Comparison of ENCODE assay signal across 1 cellular context in the genomic region with DNA sequence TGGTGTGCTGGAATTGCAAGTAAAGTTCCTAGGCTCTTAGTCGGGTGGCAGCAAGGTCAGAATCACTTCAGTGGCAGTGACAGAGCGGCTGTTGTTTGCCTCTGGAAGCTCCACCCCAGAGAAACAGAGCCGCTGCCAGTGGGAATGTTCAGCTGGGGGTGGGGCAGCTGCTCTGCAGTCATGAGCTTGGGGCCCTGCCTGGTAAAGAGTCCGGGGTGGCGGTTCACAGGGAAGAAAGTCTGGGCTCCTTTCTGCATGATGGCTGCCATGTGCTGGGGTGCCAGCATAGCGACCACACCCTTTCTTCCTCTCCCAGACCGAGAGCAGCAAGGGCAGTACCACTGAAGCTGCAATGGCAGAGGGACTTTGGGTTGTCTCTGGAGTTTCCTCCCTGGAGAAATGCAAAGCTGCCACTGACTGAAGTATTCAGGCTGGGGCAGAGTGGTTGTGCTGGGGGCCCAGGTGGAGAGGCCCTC.
TF ChIP-seq lines count a peak whose summit lies in the region.

No MANE protein-coding gene starts in this region.

TF ChIP-seq in HepG2, 621 proteins besides CTCF, POLR2A, EP300 and RAD21 (continued from another document and continues in another):
- TF ChIP-seq, protein P1, sequence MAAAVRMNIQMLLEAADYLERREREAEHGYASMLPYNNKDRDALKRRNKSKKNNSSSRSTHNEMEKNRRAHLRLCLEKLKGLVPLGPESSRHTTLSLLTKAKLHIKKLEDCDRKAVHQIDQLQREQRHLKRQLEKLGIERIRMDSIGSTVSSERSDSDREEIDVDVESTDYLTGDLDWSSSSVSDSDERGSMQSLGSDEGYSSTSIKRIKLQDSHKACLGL (CRISPR knock-in tag; IDR thresholded peaks at IDR 0.05), result no peak
- TF ChIP-seq ZNF383 (CRISPR knock-in tag; IDR thresholded peaks at IDR 0.05; ENCODE audit: borderline replicate concordance) (no peak), SNAPC2 (CRISPR knock-in tag; IDR thresholded peaks at IDR 0.05) (no peak), ZNF589 (CRISPR knock-in tag; conservative IDR thresholded peaks at IDR 0.05) (no peak), IKZF1 (IDR thresholded peaks at IDR 0.05) (no peak), ERF (CRISPR knock-in tag; IDR thresholded peaks at IDR 0.05) (no peak), SOX13 (IDR thresholded peaks at IDR 0.05) (no peak), SOX13 (CRISPR knock-in tag; conservative IDR thresholded peaks at IDR 0.05 in 1 of 2, IDR thresholded peaks at IDR 0.05 in 1 of 2) (peak in 1 of 2 experiments; percentile 45; a peak in 1 of 4 replicates), ZFY (CRISPR knock-in tag; IDR thresholded peaks at IDR 0.05) (no peak), HNF4G (IDR thresholded peaks at IDR 0.05; ENCODE audit: borderline replicate concordance, low read depth, low read length) (no peak), HNF4G (CRISPR knock-in tag; IDR thresholded peaks at IDR 0.05; ENCODE audit: borderline replicate concordance, low read depth) (no peak), TBP (CRISPR knock-in tag; IDR thresholded peaks at IDR 0.05) (no peak), ASH2L (IDR thresholded peaks at IDR 0.05; ENCODE audit: insufficient read length, low read depth, low read length) (peak; percentile 40), ZNF670 (CRISPR knock-in tag; IDR thresholded peaks at IDR 0.05; ENCODE audit: borderline replicate concordance) (no peak), TCF7L2 (IDR thresholded peaks at IDR 0.05; ENCODE audit: low read depth, low read length) (no peak), ZNF354B (CRISPR knock-in tag; IDR thresholded peaks at IDR 0.05) (no peak), ZSCAN29 (CRISPR knock-in tag; conservative IDR thresholded peaks at IDR 0.05) (0 out of 2 replicates have a peak, but pooled peaks have one; percentile 24), MED1 (CRISPR knock-in tag; IDR thresholded peaks at IDR 0.05) (no peak), ZNF713 (CRISPR knock-in tag; IDR thresholded peaks at IDR 0.05) (no peak), MTF2 (CRISPR knock-in tag; IDR thresholded peaks at IDR 0.05; ENCODE audit: borderline replicate concordance) (0 out of 2 replicates have a peak, but pooled peaks have one; percentile 37), AKAP8 (CRISPR knock-in tag; IDR thresholded peaks at IDR 0.05) (no peak), CCDC6 (CRISPR knock-in tag; IDR thresholded peaks at IDR 0.05) (no peak), RFX1 (IDR thresholded peaks at IDR 0.05) (no peak), XBP1 (CRISPR knock-in tag; IDR thresholded peaks at IDR 0.05) (no peak), GZF1 (CRISPR knock-in tag; IDR thresholded peaks at IDR 0.05) (no peak), ZNF335 (CRISPR knock-in tag; IDR thresholded peaks at IDR 0.05) (no peak), HNRNPH1 (optimal IDR thresholded peaks at IDR 0.05; ENCODE audit: low read depth, low read length) (no peak), ZSCAN21 (CRISPR knock-in tag; IDR thresholded peaks at IDR 0.05; ENCODE audit: borderline replicate concordance) (0 out of 2 replicates have a peak, but pooled peaks have one; percentile 56), HES4 (CRISPR knock-in tag; IDR thresholded peaks at IDR 0.05; ENCODE audit: borderline replicate concordance) (no peak), POLR2AphosphoS5 (IDR thresholded peaks at IDR 0.05; ENCODE audit: low read depth, low read length) (no peak), NRL (CRISPR knock-in tag; IDR thresholded peaks at IDR 0.05; ENCODE audit: borderline replicate concordance) (no peak), NR3C1 (CRISPR knock-in tag; IDR thresholded peaks at IDR 0.05) (no peak), AGO1 (IDR thresholded peaks at IDR 0.05; ENCODE audit: low read depth, low read length, poor library complexity, severe bottlenecking) (no peak), ZNF768 (CRISPR knock-in tag; IDR thresholded peaks at IDR 0.05) (no peak)
- TF ChIP-seq, protein P2, sequence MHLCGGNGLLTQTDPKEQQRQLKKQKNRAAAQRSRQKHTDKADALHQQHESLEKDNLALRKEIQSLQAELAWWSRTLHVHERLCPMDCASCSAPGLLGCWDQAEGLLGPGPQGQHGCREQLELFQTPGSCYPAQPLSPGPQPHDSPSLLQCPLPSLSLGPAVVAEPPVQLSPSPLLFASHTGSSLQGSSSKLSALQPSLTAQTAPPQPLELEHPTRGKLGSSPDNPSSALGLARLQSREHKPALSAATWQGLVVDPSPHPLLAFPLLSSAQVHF (CRISPR knock-in tag; IDR thresholded peaks at IDR 0.05), result no peak
- TF ChIP-seq, protein P3, sequence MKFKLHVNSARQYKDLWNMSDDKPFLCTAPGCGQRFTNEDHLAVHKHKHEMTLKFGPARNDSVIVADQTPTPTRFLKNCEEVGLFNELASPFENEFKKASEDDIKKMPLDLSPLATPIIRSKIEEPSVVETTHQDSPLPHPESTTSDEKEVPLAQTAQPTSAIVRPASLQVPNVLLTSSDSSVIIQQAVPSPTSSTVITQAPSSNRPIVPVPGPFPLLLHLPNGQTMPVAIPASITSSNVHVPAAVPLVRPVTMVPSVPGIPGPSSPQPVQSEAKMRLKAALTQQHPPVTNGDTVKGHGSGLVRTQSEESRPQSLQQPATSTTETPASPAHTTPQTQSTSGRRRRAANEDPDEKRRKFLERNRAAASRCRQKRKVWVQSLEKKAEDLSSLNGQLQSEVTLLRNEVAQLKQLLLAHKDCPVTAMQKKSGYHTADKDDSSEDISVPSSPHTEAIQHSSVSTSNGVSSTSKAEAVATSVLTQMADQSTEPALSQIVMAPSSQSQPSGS (CRISPR knock-in tag; IDR thresholded peaks at IDR 0.05), result no peak
- TF ChIP-seq, protein P4, sequence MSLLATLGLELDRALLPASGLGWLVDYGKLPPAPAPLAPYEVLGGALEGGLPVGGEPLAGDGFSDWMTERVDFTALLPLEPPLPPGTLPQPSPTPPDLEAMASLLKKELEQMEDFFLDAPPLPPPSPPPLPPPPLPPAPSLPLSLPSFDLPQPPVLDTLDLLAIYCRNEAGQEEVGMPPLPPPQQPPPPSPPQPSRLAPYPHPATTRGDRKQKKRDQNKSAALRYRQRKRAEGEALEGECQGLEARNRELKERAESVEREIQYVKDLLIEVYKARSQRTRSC (CRISPR knock-in tag; IDR thresholded peaks at IDR 0.05; ENCODE audit: low read depth), result no peak
- TF ChIP-seq, protein P5, sequence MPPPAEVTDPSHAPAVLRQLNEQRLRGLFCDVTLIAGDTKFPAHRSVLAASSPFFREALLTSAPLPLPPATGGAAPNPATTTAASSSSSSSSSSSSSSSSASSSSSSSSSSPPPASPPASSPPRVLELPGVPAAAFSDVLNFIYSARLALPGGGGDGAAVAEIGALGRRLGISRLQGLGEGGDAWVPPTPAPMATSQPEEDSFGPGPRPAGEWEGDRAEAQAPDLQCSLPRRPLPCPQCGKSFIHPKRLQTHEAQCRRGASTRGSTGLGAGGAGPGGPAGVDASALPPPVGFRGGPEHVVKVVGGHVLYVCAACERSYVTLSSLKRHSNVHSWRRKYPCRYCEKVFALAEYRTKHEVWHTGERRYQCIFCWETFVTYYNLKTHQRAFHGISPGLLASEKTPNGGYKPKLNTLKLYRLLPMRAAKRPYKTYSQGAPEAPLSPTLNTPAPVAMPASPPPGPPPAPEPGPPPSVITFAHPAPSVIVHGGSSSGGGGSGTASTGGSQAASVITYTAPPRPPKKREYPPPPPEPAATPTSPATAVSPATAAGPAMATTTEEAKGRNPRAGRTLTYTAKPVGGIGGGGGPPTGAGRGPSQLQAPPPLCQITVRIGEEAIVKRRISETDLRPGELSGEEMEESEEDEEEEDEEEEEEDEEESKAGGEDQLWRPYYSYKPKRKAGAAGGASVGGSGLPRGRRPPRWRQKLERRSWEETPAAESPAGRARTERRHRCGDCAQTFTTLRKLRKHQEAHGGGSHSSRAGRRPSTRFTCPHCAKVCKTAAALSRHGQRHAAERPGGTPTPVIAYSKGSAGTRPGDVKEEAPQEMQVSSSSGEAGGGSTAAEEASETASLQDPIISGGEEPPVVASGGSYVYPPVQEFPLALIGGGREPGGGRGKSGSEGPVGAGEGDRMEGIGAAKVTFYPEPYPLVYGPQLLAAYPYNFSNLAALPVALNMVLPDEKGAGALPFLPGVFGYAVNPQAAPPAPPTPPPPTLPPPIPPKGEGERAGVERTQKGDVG (CRISPR knock-in tag; IDR thresholded peaks at IDR 0.05; ENCODE audit: borderline replicate concordance), result peak; percentile 77; the same call in 1 of the 2 replicates
- TF ChIP-seq, protein P6, sequence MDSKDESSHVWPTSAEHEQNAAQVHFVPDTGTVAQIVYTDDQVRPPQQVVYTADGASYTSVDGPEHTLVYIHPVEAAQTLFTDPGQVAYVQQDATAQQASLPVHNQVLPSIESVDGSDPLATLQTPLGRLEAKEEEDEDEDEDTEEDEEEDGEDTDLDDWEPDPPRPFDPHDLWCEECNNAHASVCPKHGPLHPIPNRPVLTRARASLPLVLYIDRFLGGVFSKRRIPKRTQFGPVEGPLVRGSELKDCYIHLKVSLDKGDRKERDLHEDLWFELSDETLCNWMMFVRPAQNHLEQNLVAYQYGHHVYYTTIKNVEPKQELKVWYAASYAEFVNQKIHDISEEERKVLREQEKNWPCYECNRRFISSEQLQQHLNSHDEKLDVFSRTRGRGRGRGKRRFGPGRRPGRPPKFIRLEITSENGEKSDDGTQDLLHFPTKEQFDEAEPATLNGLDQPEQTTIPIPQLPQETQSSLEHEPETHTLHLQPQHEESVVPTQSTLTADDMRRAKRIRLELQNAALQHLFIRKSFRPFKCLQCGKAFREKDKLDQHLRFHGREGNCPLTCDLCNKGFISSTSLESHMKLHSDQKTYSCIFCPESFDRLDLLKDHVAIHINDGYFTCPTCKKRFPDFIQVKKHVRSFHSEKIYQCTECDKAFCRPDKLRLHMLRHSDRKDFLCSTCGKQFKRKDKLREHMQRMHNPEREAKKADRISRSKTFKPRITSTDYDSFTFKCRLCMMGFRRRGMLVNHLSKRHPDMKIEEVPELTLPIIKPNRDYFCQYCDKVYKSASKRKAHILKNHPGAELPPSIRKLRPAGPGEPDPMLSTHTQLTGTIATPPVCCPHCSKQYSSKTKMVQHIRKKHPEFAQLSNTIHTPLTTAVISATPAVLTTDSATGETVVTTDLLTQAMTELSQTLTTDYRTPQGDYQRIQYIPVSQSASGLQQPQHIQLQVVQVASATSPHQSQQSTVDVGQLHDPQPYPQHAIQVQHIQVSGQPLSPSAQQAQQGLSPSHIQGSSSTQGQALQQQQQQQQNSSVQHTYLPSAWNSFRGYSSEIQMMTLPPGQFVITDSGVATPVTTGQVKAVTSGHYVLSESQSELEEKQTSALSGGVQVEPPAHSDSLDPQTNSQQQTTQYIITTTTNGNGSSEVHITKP (CRISPR knock-in tag; IDR thresholded peaks at IDR 0.05; ENCODE audit: low read depth), result no peak
- TF ChIP-seq, protein P7, sequence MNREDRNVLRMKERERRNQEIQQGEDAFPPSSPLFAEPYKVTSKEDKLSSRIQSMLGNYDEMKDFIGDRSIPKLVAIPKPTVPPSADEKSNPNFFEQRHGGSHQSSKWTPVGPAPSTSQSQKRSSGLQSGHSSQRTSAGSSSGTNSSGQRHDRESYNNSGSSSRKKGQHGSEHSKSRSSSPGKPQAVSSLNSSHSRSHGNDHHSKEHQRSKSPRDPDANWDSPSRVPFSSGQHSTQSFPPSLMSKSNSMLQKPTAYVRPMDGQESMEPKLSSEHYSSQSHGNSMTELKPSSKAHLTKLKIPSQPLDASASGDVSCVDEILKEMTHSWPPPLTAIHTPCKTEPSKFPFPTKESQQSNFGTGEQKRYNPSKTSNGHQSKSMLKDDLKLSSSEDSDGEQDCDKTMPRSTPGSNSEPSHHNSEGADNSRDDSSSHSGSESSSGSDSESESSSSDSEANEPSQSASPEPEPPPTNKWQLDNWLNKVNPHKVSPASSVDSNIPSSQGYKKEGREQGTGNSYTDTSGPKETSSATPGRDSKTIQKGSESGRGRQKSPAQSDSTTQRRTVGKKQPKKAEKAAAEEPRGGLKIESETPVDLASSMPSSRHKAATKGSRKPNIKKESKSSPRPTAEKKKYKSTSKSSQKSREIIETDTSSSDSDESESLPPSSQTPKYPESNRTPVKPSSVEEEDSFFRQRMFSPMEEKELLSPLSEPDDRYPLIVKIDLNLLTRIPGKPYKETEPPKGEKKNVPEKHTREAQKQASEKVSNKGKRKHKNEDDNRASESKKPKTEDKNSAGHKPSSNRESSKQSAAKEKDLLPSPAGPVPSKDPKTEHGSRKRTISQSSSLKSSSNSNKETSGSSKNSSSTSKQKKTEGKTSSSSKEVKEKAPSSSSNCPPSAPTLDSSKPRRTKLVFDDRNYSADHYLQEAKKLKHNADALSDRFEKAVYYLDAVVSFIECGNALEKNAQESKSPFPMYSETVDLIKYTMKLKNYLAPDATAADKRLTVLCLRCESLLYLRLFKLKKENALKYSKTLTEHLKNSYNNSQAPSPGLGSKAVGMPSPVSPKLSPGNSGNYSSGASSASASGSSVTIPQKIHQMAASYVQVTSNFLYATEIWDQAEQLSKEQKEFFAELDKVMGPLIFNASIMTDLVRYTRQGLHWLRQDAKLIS (CRISPR knock-in tag; IDR thresholded peaks at IDR 0.05), result no peak
- TF ChIP-seq, protein P8, sequence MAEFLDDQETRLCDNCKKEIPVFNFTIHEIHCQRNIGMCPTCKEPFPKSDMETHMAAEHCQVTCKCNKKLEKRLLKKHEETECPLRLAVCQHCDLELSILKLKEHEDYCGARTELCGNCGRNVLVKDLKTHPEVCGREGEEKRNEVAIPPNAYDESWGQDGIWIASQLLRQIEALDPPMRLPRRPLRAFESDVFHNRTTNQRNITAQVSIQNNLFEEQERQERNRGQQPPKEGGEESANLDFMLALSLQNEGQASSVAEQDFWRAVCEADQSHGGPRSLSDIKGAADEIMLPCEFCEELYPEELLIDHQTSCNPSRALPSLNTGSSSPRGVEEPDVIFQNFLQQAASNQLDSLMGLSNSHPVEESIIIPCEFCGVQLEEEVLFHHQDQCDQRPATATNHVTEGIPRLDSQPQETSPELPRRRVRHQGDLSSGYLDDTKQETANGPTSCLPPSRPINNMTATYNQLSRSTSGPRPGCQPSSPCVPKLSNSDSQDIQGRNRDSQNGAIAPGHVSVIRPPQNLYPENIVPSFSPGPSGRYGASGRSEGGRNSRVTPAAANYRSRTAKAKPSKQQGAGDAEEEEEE (CRISPR knock-in tag; IDR thresholded peaks at IDR 0.05; ENCODE audit: borderline replicate concordance), result no peak
- TF ChIP-seq, protein P9, sequence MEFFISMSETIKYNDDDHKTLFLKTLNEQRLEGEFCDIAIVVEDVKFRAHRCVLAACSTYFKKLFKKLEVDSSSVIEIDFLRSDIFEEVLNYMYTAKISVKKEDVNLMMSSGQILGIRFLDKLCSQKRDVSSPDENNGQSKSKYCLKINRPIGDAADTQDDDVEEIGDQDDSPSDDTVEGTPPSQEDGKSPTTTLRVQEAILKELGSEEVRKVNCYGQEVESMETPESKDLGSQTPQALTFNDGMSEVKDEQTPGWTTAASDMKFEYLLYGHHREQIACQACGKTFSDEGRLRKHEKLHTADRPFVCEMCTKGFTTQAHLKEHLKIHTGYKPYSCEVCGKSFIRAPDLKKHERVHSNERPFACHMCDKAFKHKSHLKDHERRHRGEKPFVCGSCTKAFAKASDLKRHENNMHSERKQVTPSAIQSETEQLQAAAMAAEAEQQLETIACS (CRISPR knock-in tag; IDR thresholded peaks at IDR 0.05), result no peak
- TF ChIP-seq, protein P10, sequence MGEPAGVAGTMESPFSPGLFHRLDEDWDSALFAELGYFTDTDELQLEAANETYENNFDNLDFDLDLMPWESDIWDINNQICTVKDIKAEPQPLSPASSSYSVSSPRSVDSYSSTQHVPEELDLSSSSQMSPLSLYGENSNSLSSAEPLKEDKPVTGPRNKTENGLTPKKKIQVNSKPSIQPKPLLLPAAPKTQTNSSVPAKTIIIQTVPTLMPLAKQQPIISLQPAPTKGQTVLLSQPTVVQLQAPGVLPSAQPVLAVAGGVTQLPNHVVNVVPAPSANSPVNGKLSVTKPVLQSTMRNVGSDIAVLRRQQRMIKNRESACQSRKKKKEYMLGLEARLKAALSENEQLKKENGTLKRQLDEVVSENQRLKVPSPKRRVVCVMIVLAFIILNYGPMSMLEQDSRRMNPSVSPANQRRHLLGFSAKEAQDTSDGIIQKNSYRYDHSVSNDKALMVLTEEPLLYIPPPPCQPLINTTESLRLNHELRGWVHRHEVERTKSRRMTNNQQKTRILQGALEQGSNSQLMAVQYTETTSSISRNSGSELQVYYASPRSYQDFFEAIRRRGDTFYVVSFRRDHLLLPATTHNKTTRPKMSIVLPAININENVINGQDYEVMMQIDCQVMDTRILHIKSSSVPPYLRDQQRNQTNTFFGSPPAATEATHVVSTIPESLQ (CRISPR knock-in tag; conservative IDR thresholded peaks at IDR 0.05), result no peak
